ENCODE assay signal across 1 cellular context in the genomic region with DNA sequence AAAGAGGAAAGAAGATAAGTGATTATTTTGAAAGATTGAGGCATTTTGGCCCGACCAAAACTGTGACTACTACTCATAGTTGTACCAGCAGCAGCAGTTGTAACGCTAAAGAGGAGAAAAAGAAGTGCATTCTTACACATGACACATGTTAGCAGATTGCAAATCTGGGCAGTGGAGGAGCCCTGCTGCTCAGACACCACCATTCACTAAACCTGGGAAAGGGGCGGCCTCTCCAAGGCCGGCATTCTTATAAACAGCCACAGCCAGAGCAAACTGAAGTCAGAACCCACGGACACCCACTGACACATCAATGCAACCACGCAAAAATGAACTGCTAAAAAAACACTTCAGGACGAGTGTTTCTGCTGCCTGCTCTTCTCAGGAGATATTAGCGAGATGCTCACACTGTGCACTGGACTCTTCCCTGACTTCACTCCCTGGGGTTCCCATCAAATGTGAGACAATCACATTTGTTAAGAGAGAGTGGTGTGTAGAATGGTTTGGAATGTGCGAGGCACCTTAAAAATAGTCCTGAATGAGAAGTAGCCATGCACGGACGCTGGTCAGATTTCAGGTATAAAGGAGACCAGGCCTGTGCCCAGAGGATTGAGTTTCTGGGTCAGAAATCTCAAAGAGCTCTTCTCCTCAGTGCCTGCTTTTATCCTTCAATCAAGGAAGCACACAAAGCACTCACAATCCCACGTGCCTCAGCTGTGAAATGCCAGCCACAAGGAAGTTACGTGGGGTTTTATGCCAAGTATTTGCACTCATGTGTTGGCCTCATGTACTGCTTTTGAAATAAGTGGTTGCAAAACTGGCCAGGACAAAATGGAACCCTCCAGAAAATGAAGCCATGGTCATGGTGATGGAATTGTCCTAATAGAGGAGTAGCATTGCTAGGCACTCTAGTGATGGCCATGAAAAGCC.
TF ChIP-seq lines count a peak whose summit lies in the region.

No MANE protein-coding gene starts in this region.

TF ChIP-seq in GM23338, 12 proteins besides CTCF, POLR2A, EP300 and RAD21 (continued from another document):
- TF ChIP-seq ETS1 (IDR thresholded peaks at IDR 0.05), result no peak
- no peak for TF ChIP-seq POLR2AphosphoS5 (IDR thresholded peaks at IDR 0.05; ENCODE audit: low read depth)
- no peak for TF ChIP-seq CREB1 (CRISPR knock-in tag; IDR thresholded peaks at IDR 0.05; ENCODE audit: low read depth)
- TF ChIP-seq ZNF331 (CRISPR knock-in tag; IDR thresholded peaks at IDR 0.05; ENCODE audit: low read depth), result no peak
- no peak for TF ChIP-seq NANOG (IDR thresholded peaks at IDR 0.05; ENCODE audit: borderline replicate concordance)
- TF ChIP-seq REST (IDR thresholded peaks at IDR 0.05; ENCODE audit: unreplicated experiment), result no peak
- no peak for TF ChIP-seq JUNB (IDR thresholded peaks at IDR 0.05; ENCODE audit: unreplicated experiment)
- TF ChIP-seq EZH2 (IDR thresholded peaks at IDR 0.05; ENCODE audit: low read depth, unreplicated experiment), result no peak
